Comparison of ENCODE assay signal across 19 cellular contexts in genomic region chr5:107112207-107112606, GRCh38.
"Had no signal": no experiment of that assay in that cellular context is flagged by ENCODE, and none has a peak within 500 bp of the region (broad histone marks: within the 10 kb centered on the region; RNA-seq: fewer than 3 reads in every experiment).

No MANE protein-coding gene starts in this region.

- H3K4me1 ChIP-seq: gastroesophageal sphincter, lower lobe of right lung, pancreas, right lobe of liver, upper lobe of right lung had no signal

- H3K9me3 ChIP-seq: gastroesophageal sphincter, lower lobe of right lung, neutrophil, pancreas, right lobe of liver, upper lobe of right lung had no signal

- H3K36me3 ChIP-seq: brain microvascular endothelial cell, gastroesophageal sphincter, lower lobe of right lung, neutrophil, pancreas, right lobe of liver, upper lobe of right lung had no signal

- H3K27ac ChIP-seq: brain microvascular endothelial cell, gastroesophageal sphincter, lower lobe of right lung, neutrophil, pancreas, right lobe of liver, upper lobe of right lung had no signal

- H3K27me3 ChIP-seq: brain microvascular endothelial cell, gastroesophageal sphincter, neutrophil, pancreas, right lobe of liver, upper lobe of right lung had no signal

- DNase-seq: activated CD4-positive, alpha-beta T cell treated with anti-CD3 and anti-CD28 coated beads, Interleukin-2, amount 10 ng/mL, durations not matched to agents 7 days and 5 days; activated CD8-positive, alpha-beta memory T cell treated with anti-CD3 and anti-CD28 coated beads, Interleukin-2, amount 50 U/mL, for 4 hours; activated naive CD4-positive, alpha-beta T cell treated with anti-CD3 and anti-CD28 coated beads, Interleukin-2, amount 50 U/mL, for 16 hours; activated T-cell treated with anti-CD3 and anti-CD28 coated beads, Interleukin-2, amount 50 U/mL, for 4 hours; aorta; brain microvascular endothelial cell; cortex of kidney; erythroblast; immature natural killer cell; left cardiac atrium; lower lobe of right lung; pancreas; right lobe of liver; small intestine; stimulated activated CD4-positive, alpha-beta T cell treated with anti-CD3 and anti-CD28 coated beads, Interleukin-4, amount 100 ng/mL, for 24 hours; T-helper 9 cell; upper lobe of right lung had no signal

- H3K4me3 ChIP-seq: gastroesophageal sphincter, lower lobe of right lung, pancreas, right lobe of liver, upper lobe of right lung had no signal
